ENCODE assay signal across 12 cellular contexts in genomic region chr10:35388197-35388596, GRCh38. TPM values are rescaled to one million over a fixed set of nuclear protein-coding genes. Genes with fewer than 3 reads are reported as not detected.
A peak's percentile ranks its signal among the peaks of the same experiment; 100 is the strongest.
DNase-seq lines count a peak whose midpoint lies in the region; ATAC-seq and TF ChIP-seq lines count a peak whose summit lies in the region.
"Had no signal": no experiment of that assay in that cellular context is flagged by ENCODE, and none has a peak within 500 bp of the region (broad histone marks: within the 10 kb centered on the region; RNA-seq: fewer than 3 reads in every experiment).

No MANE protein-coding gene starts in this region.

- no peak for TF ChIP-seq POLR2A in upper lobe of left lung (IDR thresholded peaks at IDR 0.05)

- H3K36me3 Mint-ChIP-seq in dendritic cell treated with granulocyte-macrophage colony-stimulating factor and Interleukin-4, amounts not matched to agents 40 ng/mL and 50 ng/mL, for 4 days (ENCODE audit: low read depth) = peaks cover 25% of the 10 kb centered on the region

- H3K36me3 ChIP-seq in upper lobe of left lung (no peaks in the 10 kb centered on the region), mesendoderm (ENCODE audit: control insufficient read depth, insufficient read depth, low read length) (no peaks in the 10 kb centered on the region)

- peak; percentile 49 for ATAC-seq in GM18519 (IDR thresholded peaks at IDR 0.05; ENCODE audit: low FRiP score, unreplicated experiment)
- peak; percentile 39 for ATAC-seq in GM21515 (IDR thresholded peaks at IDR 0.05; ENCODE audit: unreplicated experiment)
- peak; percentile 28 for ATAC-seq in HG03196 (IDR thresholded peaks at IDR 0.05; ENCODE audit: unreplicated experiment)
- no peak for ATAC-seq in upper lobe of left lung (ENCODE audit: low FRiP score in 2 of 2)
- ATAC-seq: natural killer cell treated with Interleukin-12 subunit alpha and Interleukin-12 subunit beta and Interleukin-15 and Interleukin-18, amount 100 ng/mL, for 72 hours had no signal

- H3K23ac ChIP-seq in mesendoderm (ENCODE audit: low read length) = no peak overlapping the region

- POLR2A ChIA-PET in RWPE1 (lab: Yijun Ruan, JAX; ENCODE audit: low non-redundant PET) = no interaction called here

- peaks cover 4 to 13% (median 8%) of the 10 kb centered on the region in 4 donors for H3K9me3 ChIP-seq in upper lobe of left lung
- H3K9me3 ChIP-seq: SK-N-SH had no signal

- no peak overlapping the region for H3K18ac ChIP-seq in mesendoderm (ENCODE audit: low read length)

- H3K79me2 ChIP-seq in mesendoderm (ENCODE audit: control insufficient read depth, insufficient read depth, low read length) = peaks cover 41% of the 10 kb centered on the region

- no peak overlapping the region for H2AK5ac ChIP-seq in mesendoderm (ENCODE audit: low read length)

- H3K56ac ChIP-seq in mesendoderm (ENCODE audit: low read length) = no peak overlapping the region

- no peak overlapping the region for H3K4me2 ChIP-seq in mesendoderm (ENCODE audit: low read length)
- H3K4me2 ChIP-seq: SK-N-SH had no signal

- no peak overlapping the region for H2BK5ac ChIP-seq in mesendoderm (ENCODE audit: low read length)

- no peak overlapping the region for H3K27ac ChIP-seq in upper lobe of left lung
- no peak overlapping the region for H3K27ac ChIP-seq in RWPE1
- H3K27ac ChIP-seq in mesendoderm (ENCODE audit: low read depth, low read length) = no peak overlapping the region

- H3K27ac Mint-ChIP-seq in dendritic cell treated with granulocyte-macrophage colony-stimulating factor and Interleukin-4, amounts not matched to agents 40 ng/mL and 50 ng/mL, for 4 days = peak overlapping the region; percentile 40
- H3K27ac Mint-ChIP-seq: natural killer cell treated with Interleukin-12 subunit alpha and Interleukin-12 subunit beta and Interleukin-15 and Interleukin-18, amount 100 ng/mL, for 72 hours had no signal

- H3K27me3 ChIP-seq in upper lobe of left lung (no peaks in the 10 kb centered on the region), mesendoderm (ENCODE audit: insufficient read depth, low read length, poor library complexity) (no peaks in the 10 kb centered on the region)

- H4K8ac ChIP-seq in mesendoderm (ENCODE audit: low read depth, low read length) = no peak overlapping the region

- H3K4ac ChIP-seq in mesendoderm (ENCODE audit: low read depth, low read length) = no peak overlapping the region

- peaks cover 66% of the 10 kb centered on the region for H3K4me1 Mint-ChIP-seq in dendritic cell treated with granulocyte-macrophage colony-stimulating factor and Interleukin-4, amounts not matched to agents 40 ng/mL and 50 ng/mL, for 4 days (ENCODE audit: low read depth)

- H3K27me3 Mint-ChIP-seq in dendritic cell treated with granulocyte-macrophage colony-stimulating factor and Interleukin-4, amounts not matched to agents 40 ng/mL and 50 ng/mL, for 4 days = no peaks in the 10 kb centered on the region
- H3K27me3 Mint-ChIP-seq: natural killer cell treated with Interleukin-12 subunit alpha and Interleukin-12 subunit beta and Interleukin-15 and Interleukin-18, amount 100 ng/mL, for 72 hours had no signal

- H3K9me3 Mint-ChIP-seq in dendritic cell treated with granulocyte-macrophage colony-stimulating factor and Interleukin-4, amounts not matched to agents 40 ng/mL and 50 ng/mL, for 4 days = peaks cover 16% of the 10 kb centered on the region
- H3K9me3 Mint-ChIP-seq: natural killer cell treated with Interleukin-12 subunit alpha and Interleukin-12 subunit beta and Interleukin-15 and Interleukin-18, amount 100 ng/mL, for 72 hours had no signal

- H3K4me1 ChIP-seq in upper lobe of left lung = peaks cover 27 to 47% (median 39%) of the 10 kb centered on the region in 4 donors
- H3K4me1 ChIP-seq in mesendoderm (ENCODE audit: control insufficient read depth, low read depth, low read length) = peaks cover 5% of the 10 kb centered on the region

- TF ChIP-seq EP300 in upper lobe of left lung (IDR thresholded peaks at IDR 0.05) = no peak

- intact Hi-C loops in dendritic cell treated with granulocyte-macrophage colony-stimulating factor and Interleukin-4, amounts not matched to agents 40 ng/mL and 50 ng/mL, for 4 days (cut with micrococcal nuclease) = no loop called here

- no peak overlapping the region for H3K9ac ChIP-seq in mesendoderm (ENCODE audit: low read length)
- H3K9ac ChIP-seq: SK-N-SH had no signal

- no peak overlapping the region for H3K4me3 Mint-ChIP-seq in dendritic cell treated with granulocyte-macrophage colony-stimulating factor and Interleukin-4, amounts not matched to agents 40 ng/mL and 50 ng/mL, for 4 days
- H3K4me3 Mint-ChIP-seq: natural killer cell treated with Interleukin-12 subunit alpha and Interleukin-12 subunit beta and Interleukin-15 and Interleukin-18, amount 100 ng/mL, for 72 hours had no signal

- DNase-seq in NCI-H2081 treated with DMSO at 0.1 percent for 48 hours (lab: John Stamatoyannopoulos, UW) = no peak
- DNase-seq in upper lobe of left lung = no peak
- no peak for DNase-seq in RWPE1 (ENCODE audit: low spot score)
- no peak for DNase-seq in mesendoderm
- DNase-seq: amniotic stem cell, NCI-H2227 treated with DMSO at 0.1 percent for 48 hours, SK-N-SH had no signal

- CTCF ChIA-PET in RWPE1 (lab: Yijun Ruan, JAX) = no interaction called here

- TF ChIP-seq CTCF in upper lobe of left lung (IDR thresholded peaks at IDR 0.05) (no peak), RWPE1 (conservative IDR thresholded peaks at IDR 0.05; ENCODE audit: low read depth) (no peak)

- H3K4me3 ChIP-seq in upper lobe of left lung (no peak overlapping the region), mesendoderm (ENCODE audit: low read length) (no peak overlapping the region)

- peaks cover 30% of the 10 kb centered on the region for H3K79me1 ChIP-seq in mesendoderm (ENCODE audit: low read length)

- H2BK15ac ChIP-seq in mesendoderm (replicated peaks; ENCODE audit: low read depth) = no peak overlapping the region

- H2BK120ac ChIP-seq in mesendoderm (ENCODE audit: low read depth, low read length) = no peak overlapping the region

- H4K5ac ChIP-seq in mesendoderm (ENCODE audit: low read length) = no peak overlapping the region

RNA-seq across cellular contexts. Expression of gene CCNY, which starts 51.9 kb away (rescaled TPM):
- 10 to 100 TPM; 22.0 to 80.8 (median 52.5) TPM for total RNA-seq in upper lobe of left lung
- 36.6 TPM for polyA plus RNA-seq in mesendoderm (2013, experiment 1 of 2)
- 36.9 TPM for polyA plus RNA-seq in mesendoderm (2013, experiment 2 of 2)

Comparison
In these comparisons a context has a peak if more than half of its experiments do, and no peak if none do; other contexts are left out.
1. ATAC-seq: peak in GM18519 (single experiment), GM21515 (single experiment) and HG03196 (single experiment); none in upper lobe of left lung (0 of 2).